31 cellular contexts compared by ENCODE assay signal in genomic region chr1:195238313-195238712, GRCh38.
"Had no signal": no experiment of that assay in that cellular context is flagged by ENCODE, and none has a peak within 500 bp of the region (broad histone marks: within the 10 kb centered on the region; RNA-seq: fewer than 3 reads in every experiment).

No MANE protein-coding gene starts in this region.

- H3K36me3 ChIP-seq: breast epithelium, MG63 had no signal

- DNase-seq: activated CD4-positive, alpha-beta T cell treated with anti-CD3 and anti-CD28 coated beads, Interleukin-2, amount 10 ng/mL, durations not matched to agents 24 days and 14 days; activated CD4-positive, alpha-beta T cell treated with anti-CD3 and anti-CD28 coated beads, Interleukin-2, amount 50 U/mL, for 4 hours; activated CD8-positive, alpha-beta T cell treated with anti-CD3 and anti-CD28 coated beads, Interleukin-2, amount 10 ng/mL, durations not matched to agents 7 days and 5 days; activated gamma-delta T cell; activated naive CD4-positive, alpha-beta T cell treated with Interleukin-2 at 50 U/mL for 16 hours; activated naive CD8-positive, alpha-beta T cell treated with anti-CD3 and anti-CD28 coated beads, Interleukin-2, amount 10 ng/mL, durations not matched to agents 7 days and 5 days; activated T-cell treated with anti-CD3 and anti-CD28 coated beads, Interleukin-2, amount 50 U/mL, for 24 hours; amygdala; body of pancreas; caudate nucleus; Kasumi-1; KBM-7; MG63; NCI-H1092; NCI-H1436 treated with DMSO at 0.1 percent for 48 hours; NCI-H187; NCI-H2029 treated with DMSO at 0.1 percent for 48 hours; NCI-H2107; NCI-H2171; NCI-H510A; NCI-H526; NCI-H748 treated with DMSO at 0.1 percent for 48 hours; OCI-M1; Right ventricle myocardium superior; SW 1271; T-helper 1 cell; T-helper 2 cell; T-helper 9 cell had no signal

- H3K9me3 ChIP-seq: MG63 had no signal

- H3K27me3 Mint-ChIP-seq: activated CD4-positive, alpha-beta T cell treated with anti-CD3 and anti-CD28 coated beads, Interleukin-2, amount 10 ng/mL, durations not matched to agents 24 days and 14 days; activated naive CD4-positive, alpha-beta T cell treated with anti-CD3 and anti-CD28 coated beads, Interleukin-2, amount 50 U/mL, for 24 hours; activated naive CD8-positive, alpha-beta T cell treated with anti-CD3 and anti-CD28 coated beads, Interleukin-2, amount 10 ng/mL, durations not matched to agents 7 days and 5 days; activated T-cell treated with anti-CD3 and anti-CD28 coated beads, Interleukin-2, amount 50 U/mL, for 24 hours had no signal

- H3K27ac ChIP-seq: body of pancreas, breast epithelium had no signal

- H3K27ac Mint-ChIP-seq: activated CD4-positive, alpha-beta T cell treated with anti-CD3 and anti-CD28 coated beads, Interleukin-2, amount 10 ng/mL, durations not matched to agents 24 days and 14 days; activated CD8-positive, alpha-beta T cell treated with anti-CD3 and anti-CD28 coated beads, Interleukin-2, amount 10 ng/mL, durations not matched to agents 7 days and 5 days; activated naive CD4-positive, alpha-beta T cell treated with anti-CD3 and anti-CD28 coated beads, Interleukin-2, amount 50 U/mL, for 24 hours; activated naive CD8-positive, alpha-beta T cell treated with anti-CD3 and anti-CD28 coated beads, Interleukin-2, amount 10 ng/mL, durations not matched to agents 7 days and 5 days; activated T-cell treated with anti-CD3 and anti-CD28 coated beads, Interleukin-2, amount 50 U/mL, for 24 hours; activated T-helper 2 cell treated with anti-CD3 and anti-CD28 coated beads, Interferon-gamma antibody, Interleukin-2, Interleukin-4, amounts not matched to agents 10 μg/mL and 5 μg/mL and 100 μg/mL, durations not matched to agents 14 hours and 24 hours and 36 hours had no signal

- H3K4me1 Mint-ChIP-seq: activated CD4-positive, alpha-beta T cell treated with anti-CD3 and anti-CD28 coated beads, Interleukin-2, amount 10 ng/mL, durations not matched to agents 24 days and 14 days; activated naive CD4-positive, alpha-beta T cell treated with anti-CD3 and anti-CD28 coated beads, Interleukin-2, amount 50 U/mL, for 24 hours; activated naive CD8-positive, alpha-beta T cell treated with anti-CD3 and anti-CD28 coated beads, Interleukin-2, amount 10 ng/mL, durations not matched to agents 7 days and 5 days had no signal

- H3K27me3 ChIP-seq: body of pancreas, breast epithelium, MG63 had no signal

- H3K9me3 Mint-ChIP-seq: activated CD4-positive, alpha-beta T cell treated with anti-CD3 and anti-CD28 coated beads, Interleukin-2, amount 10 ng/mL, durations not matched to agents 24 days and 14 days; activated naive CD4-positive, alpha-beta T cell treated with anti-CD3 and anti-CD28 coated beads, Interleukin-2, amount 50 U/mL, for 24 hours; activated naive CD8-positive, alpha-beta T cell treated with anti-CD3 and anti-CD28 coated beads, Interleukin-2, amount 10 ng/mL, durations not matched to agents 7 days and 5 days; activated T-cell treated with anti-CD3 and anti-CD28 coated beads, Interleukin-2, amount 50 U/mL, for 24 hours; activated T-helper 2 cell treated with anti-CD3 and anti-CD28 coated beads, Interferon-gamma antibody, Interleukin-2, Interleukin-4, amounts not matched to agents 10 μg/mL and 5 μg/mL and 100 μg/mL, durations not matched to agents 14 hours and 24 hours and 36 hours had no signal

- H3K4me1 ChIP-seq: body of pancreas, breast epithelium had no signal

- H3K4me3 Mint-ChIP-seq: activated CD4-positive, alpha-beta T cell treated with anti-CD3 and anti-CD28 coated beads, Interleukin-2, amount 10 ng/mL, durations not matched to agents 24 days and 14 days; activated CD8-positive, alpha-beta T cell treated with anti-CD3 and anti-CD28 coated beads, Interleukin-2, amount 10 ng/mL, durations not matched to agents 7 days and 5 days; activated naive CD4-positive, alpha-beta T cell treated with anti-CD3 and anti-CD28 coated beads, Interleukin-2, amount 50 U/mL, for 24 hours; activated naive CD8-positive, alpha-beta T cell treated with anti-CD3 and anti-CD28 coated beads, Interleukin-2, amount 10 ng/mL, durations not matched to agents 7 days and 5 days; activated T-cell treated with anti-CD3 and anti-CD28 coated beads, Interleukin-2, amount 50 U/mL, for 24 hours had no signal

- ATAC-seq: activated CD8-positive, alpha-beta T cell treated with anti-CD3 and anti-CD28 coated beads, Interleukin-2, amount 10 ng/mL, durations not matched to agents 7 days and 5 days; body of pancreas had no signal

- H3K36me3 Mint-ChIP-seq: activated naive CD4-positive, alpha-beta T cell treated with anti-CD3 and anti-CD28 coated beads, Interleukin-2, amount 50 U/mL, for 24 hours; activated naive CD8-positive, alpha-beta T cell treated with anti-CD3 and anti-CD28 coated beads, Interleukin-2, amount 10 ng/mL, durations not matched to agents 7 days and 5 days had no signal

- H3K4me3 ChIP-seq: body of pancreas, breast epithelium, MG63 had no signal
